Comparison of ENCODE assay signal across 16 cellular contexts in genomic region chr9:97958812-97959511, GRCh38. TPM values are rescaled to one million over a fixed set of nuclear protein-coding genes. Genes with fewer than 3 reads are reported as not detected.
A peak's percentile ranks its signal among the peaks of the same experiment; 100 is the strongest.
DNase-seq lines count a peak whose midpoint lies in the region; ATAC-seq and TF ChIP-seq lines count a peak whose summit lies in the region.
"Had no signal": no experiment of that assay in that cellular context is flagged by ENCODE, and none has a peak within 500 bp of the region (broad histone marks: within the 10 kb centered on the region; RNA-seq: fewer than 3 reads in every experiment).

No MANE protein-coding gene starts in this region.

- peaks cover 35% of the 10 kb centered on the region for H3K27me3 Mint-ChIP-seq in neural crest cell (ENCODE audit: low read depth)
- H3K27me3 Mint-ChIP-seq: naive thymus-derived CD8-positive, alpha-beta T cell had no signal

- DNase-seq in COLO829 (ENCODE audit: low spot score) = peak; percentile 93
- DNase-seq in M059J (ENCODE audit: low read depth) = peak; percentile 75
- DNase-seq in caudate nucleus (lab: John Stamatoyannopoulos, UW) = peak in 7 of 61 donors; percentile 2 to 17 (median 7)
- no peak for DNase-seq in neural crest cell (ENCODE audit: low read depth, low spot score)
- DNase-seq in NCI-H446 (lab: John Stamatoyannopoulos, UW) = no peak
- DNase-seq in HuH-7 (ENCODE audit: low spot score) = no peak
- no peak for DNase-seq in NCI-H69 (lab: John Stamatoyannopoulos, UW)
- DNase-seq: activated T-cell treated with anti-CD3 and anti-CD28 coated beads, Interleukin-2, amount 50 U/mL, for 1 hour; cerebellar nuclear complex; naive thymus-derived CD8-positive, alpha-beta T cell; NCI-H2227 treated with DMSO at 0.1 percent for 48 hours had no signal

- H3K4me1 Mint-ChIP-seq in neural crest cell = no peaks in the 10 kb centered on the region

- no peaks in the 10 kb centered on the region for H3K9me3 Mint-ChIP-seq in neural crest cell
- H3K9me3 Mint-ChIP-seq: naive thymus-derived CD8-positive, alpha-beta T cell had no signal

- H3K4me3 Mint-ChIP-seq in neural crest cell = no peak overlapping the region
- H3K4me3 Mint-ChIP-seq: naive thymus-derived CD8-positive, alpha-beta T cell had no signal

- TF ChIP-seq CTCF in neural crest cell (conservative IDR thresholded peaks at IDR 0.05) = no peak

- peak overlapping the region; percentile 71 for H3K27ac Mint-ChIP-seq in neural crest cell (ENCODE audit: unreplicated experiment)

- H3K36me3 Mint-ChIP-seq in neural crest cell (ENCODE audit: low read depth) = no peaks in the 10 kb centered on the region
- H3K36me3 Mint-ChIP-seq: naive thymus-derived CD8-positive, alpha-beta T cell had no signal

- ATAC-seq in HG03175 (IDR thresholded peaks at IDR 0.05; ENCODE audit: unreplicated experiment) = no peak
- ATAC-seq: naive thymus-derived CD8-positive, alpha-beta T cell had no signal

- peak overlapping the region; percentile 36 for H3K27ac ChIP-seq in caudate nucleus (ENCODE audit: low read depth, low read length)
- H3K27ac ChIP-seq: HL-60, skin epidermis had no signal

RNA-seq across cellular contexts. Expression of gene HEMGN, which starts 21.0 kb away (rescaled TPM):
- total RNA-seq in M059J (2014; rRNA removed; shearing (Covaris generic)) = not detected in 2 replicates
- not detected in 2 replicates for total RNA-seq in neural crest cell
- total RNA-seq: kidney epithelial cell, tibial nerve had no signal

RNA-seq across cellular contexts. Expression of gene ANP32B, which starts 24.2 kb away (rescaled TPM):
- total RNA-seq in M059J (2014; rRNA removed; shearing (Covaris generic)) = 12.6 and 23.6 TPM in 2 replicates
- 220 and 235 TPM in 2 replicates for total RNA-seq in neural crest cell

RNA-seq across cellular contexts. Expression of gene TRMO, which starts 36.7 kb away (rescaled TPM):
- total RNA-seq in M059J (2014; rRNA removed; shearing (Covaris generic)) = 17.3 and 18.4 TPM in 2 replicates
- 11.4 and 12.7 TPM in 2 replicates for total RNA-seq in neural crest cell

Comparison
In these comparisons a context has a peak if more than half of its experiments do, and no peak if none do; other contexts are left out.
1. DNase-seq: peak in COLO829 (single experiment) and M059J (single experiment); none in neural crest cell (single experiment), NCI-H446 (0 of 2), HuH-7 (single experiment) and NCI-H69 (single experiment).